Comparison of ENCODE assay signal across 9 cellular contexts in genomic region chr7:1558181-1558811, GRCh38. TPM values are rescaled to one million over a fixed set of nuclear protein-coding genes. Genes with fewer than 3 reads are reported as not detected.
DNase-seq lines count a peak whose midpoint lies in the region; ATAC-seq and TF ChIP-seq lines count a peak whose summit lies in the region.
"Had no signal": no experiment of that assay in that cellular context is flagged by ENCODE, and none has a peak within 500 bp of the region (broad histone marks: within the 10 kb centered on the region; RNA-seq: fewer than 3 reads in every experiment).

No MANE protein-coding gene starts in this region.

- H2BK5ac ChIP-seq in trophoblast cell (ENCODE audit: low read depth, low read length, poor library complexity): peak overlapping the region; percentile 23

- peaks cover 24% of the 10 kb centered on the region for H3K4me1 Mint-ChIP-seq in glutamatergic neuron (ENCODE audit: low read depth, unreplicated experiment)

- ATAC-seq in PC-3 (no peak), HG03469 (IDR thresholded peaks at IDR 0.05; ENCODE audit: unreplicated experiment) (no peak)

- peaks cover 25% of the 10 kb centered on the region for H3K27me3 Mint-ChIP-seq in glutamatergic neuron (ENCODE audit: unreplicated experiment)

- POLR2A ChIA-PET in PC-3 (lab: Charles Lee; ENCODE audit: unreplicated experiment): no interaction called here
- POLR2A ChIA-PET in GM10248 (lab: Yijun Ruan, JAX): no interaction called here

- H2BK120ac ChIP-seq in trophoblast cell (ENCODE audit: insufficient read depth, low read length, poor library complexity): peak overlapping the region; percentile 82

- in situ Hi-C loops in transverse colon (cut with MboI; ENCODE audit: low pct_ligation_motif_present in 1 of 4, low pct_unique_long_range_greater_than_20kb in 1 of 4, low sequenced_read_pairs in 3 of 4): no loop called here

- H3K27ac Mint-ChIP-seq in glutamatergic neuron (ENCODE audit: unreplicated experiment): peak overlapping the region; percentile 5
- H3K27ac Mint-ChIP-seq: activated naive CD4-positive, alpha-beta T cell treated with anti-CD3 and anti-CD28 coated beads for 36 hours had no signal

- H3K4me1 ChIP-seq in PC-3 (ENCODE audit: insufficient read depth, low read length) (peaks cover 48% of the 10 kb centered on the region), trophoblast cell (ENCODE audit: control insufficient read depth in 1 of 2, insufficient read depth in 2 of 2, low read length in 2 of 2) (peaks cover 43 to 48% of the 10 kb centered on the region in 2 experiments), transverse colon (peaks cover 0 to 49% (median 30%) of the 10 kb centered on the region in 4 donors)

- peak overlapping the region; percentile 75 for H2AK5ac ChIP-seq in trophoblast cell (ENCODE audit: low read length)

- H3K4me2 ChIP-seq in PC-3 (ENCODE audit: low read length) (peak overlapping the region; percentile 54; the same call in 1 of the 2 replicates), trophoblast cell (ENCODE audit: low read length) (no peak overlapping the region)

- H3K27me3 ChIP-seq in PC-3 (ENCODE audit: low read length) (no peaks in the 10 kb centered on the region), trophoblast cell (ENCODE audit: insufficient read depth, low read length) (no peaks in the 10 kb centered on the region), transverse colon (no peaks in the 10 kb centered on the region)

- peak overlapping the region; percentile 1 for H3K18ac ChIP-seq in trophoblast cell (ENCODE audit: low read length)

- H2AFZ ChIP-seq in PC-3 (ENCODE audit: low read length): peak overlapping the region; percentile 16; the same call in 1 of the 2 replicates
- no peak overlapping the region for H2AFZ ChIP-seq in trophoblast cell (ENCODE audit: insufficient read depth, low read length, poor library complexity)

- peak overlapping the region; percentile 5 for H3K4ac ChIP-seq in trophoblast cell (ENCODE audit: low read depth, low read length)

- no TSS peak for BruUV-seq in PC-3 (replicated peaks; lab: Mats Ljungman, UMichigan)

- H3K9ac ChIP-seq in PC-3 (ENCODE audit: low read length) (peak overlapping the region; percentile 52), trophoblast cell (ENCODE audit: low read length) (no peak overlapping the region)

- H2BK12ac ChIP-seq in trophoblast cell (ENCODE audit: low read length): peak overlapping the region; percentile 26

- no peaks in the 10 kb centered on the region for H3K9me2 ChIP-seq in PC-3 (replicated peaks; ENCODE audit: low read length)

- H3K9me3 ChIP-seq in PC-3 (ENCODE audit: low read length) (no peaks in the 10 kb centered on the region), trophoblast cell (ENCODE audit: insufficient read depth, low read depth, low read length) (no peaks in the 10 kb centered on the region), transverse colon (no peaks in the 10 kb centered on the region)

- no peaks in the 10 kb centered on the region for H3K36me3 ChIP-seq in PC-3 (ENCODE audit: low read depth, low read length)
- H3K36me3 ChIP-seq in trophoblast cell (ENCODE audit: control insufficient read depth in 1 of 2, insufficient read depth in 2 of 2, low read length in 2 of 2): peaks cover 0 to 3% of the 10 kb centered on the region in 2 experiments
- H3K36me3 ChIP-seq in transverse colon: no peaks in the 10 kb centered on the region

- no peaks in the 10 kb centered on the region for H3F3A ChIP-seq in PC-3 (ENCODE audit: low read length, unreplicated experiment)

- peak overlapping the region; percentile 54 for H4K8ac ChIP-seq in trophoblast cell (ENCODE audit: low read depth, low read length)

- H3K27ac ChIP-seq in PC-3 (ENCODE audit: low read length): peak overlapping the region; percentile 77
- H3K27ac ChIP-seq in trophoblast cell (ENCODE audit: low read depth, low read length): peak overlapping the region; percentile 62
- H3K27ac ChIP-seq in transverse colon: no peak overlapping the region

- CTCF ChIA-PET in PC-3 (lab: Charles Lee) (no interaction called here), GM10248 (lab: Yijun Ruan, JAX) (interaction anchor here (1.6 kb wide), 2 partner anchors 9 to 11 kb away, joined by 3 to 5 read pairs; no protein-coding TSS in a partner anchor)

- H3K4me3 ChIP-seq in PC-3 (ENCODE audit: low read length) (no peak overlapping the region), trophoblast cell (ENCODE audit: low read depth, low read length) (no peak overlapping the region), transverse colon (no peak overlapping the region)

- no peak for TF ChIP-seq POLR2A in transverse colon (IDR thresholded peaks at IDR 0.05)

- peaks cover 49% of the 10 kb centered on the region for H3K79me1 ChIP-seq in trophoblast cell (ENCODE audit: low read length)

- DNase-seq in EL (peak; percentile 32), PC-3 (no peak), glutamatergic neuron (peak; percentile 69), trophoblast cell (peak; percentile 67 to 82), NCI-H146 treated with DMSO at 0.1 percent for 48 hours (lab: John Stamatoyannopoulos, UW; ENCODE audit: unreplicated experiment) (no peak), GM10248 (ENCODE audit: extremely low spot score) (no peak), transverse colon (no peak)
- DNase-seq: activated naive CD4-positive, alpha-beta T cell treated with anti-CD3 and anti-CD28 coated beads for 36 hours had no signal

- no peak overlapping the region for H3K23ac ChIP-seq in trophoblast cell (ENCODE audit: low read length)

- H3K14ac ChIP-seq in trophoblast cell (ENCODE audit: low read length): peak overlapping the region; percentile 20

- no peak overlapping the region for H4K12ac ChIP-seq in trophoblast cell (ENCODE audit: low read depth, low read length)

- TF ChIP-seq CTCF in PC-3 (conservative IDR thresholded peaks at IDR 0.05; ENCODE audit: low read depth, low read length) (peak; percentile 47; the same call in 1 of the 2 replicates), glutamatergic neuron (IDR thresholded peaks at IDR 0.05; ENCODE audit: partially characterized antibody, unreplicated experiment) (no peak), GM10248 (IDR thresholded peaks at IDR 0.05; ENCODE audit: control extremely low read depth, extremely low read depth, low read depth, missing control alignments) (no peak), transverse colon (IDR thresholded peaks at IDR 0.05) (no peak)

- H3K4me3 Mint-ChIP-seq in glutamatergic neuron (ENCODE audit: unreplicated experiment): no peak overlapping the region
- H3K4me3 Mint-ChIP-seq: activated naive CD4-positive, alpha-beta T cell treated with anti-CD3 and anti-CD28 coated beads for 36 hours had no signal

- H3K79me2 ChIP-seq in PC-3 (ENCODE audit: low read length) (peaks cover 20% of the 10 kb centered on the region), trophoblast cell (ENCODE audit: control insufficient read depth, insufficient read depth, low read length, poor library complexity) (peaks cover 18% of the 10 kb centered on the region)

- no peak for TF ChIP-seq EP300 in transverse colon (IDR thresholded peaks at IDR 0.05; ENCODE audit: low read depth)

- intact Hi-C loops in PC-3 (cut with micrococcal nuclease) (no loop called here), transverse colon (cut with DNase I; ENCODE audit: low total_unique reads) (no loop called here)

- WGBS in trophoblast cell (ENCODE audit: extremely low coverage, insufficient coverage, insufficient read length): no CpG with 5 or more reads among the region's 24 CpGs
- WGBS in transverse colon (ENCODE audit: low coverage in 1 of 2), 2 donors: 70% methylated on average over 16 of the region's 24 CpGs; no CpG with 5 or more reads in 1 of the 2 donors

- H3K9me3 Mint-ChIP-seq in glutamatergic neuron (ENCODE audit: unreplicated experiment): peaks cover 19% of the 10 kb centered on the region
- H3K9me3 Mint-ChIP-seq: activated naive CD4-positive, alpha-beta T cell treated with anti-CD3 and anti-CD28 coated beads for 36 hours had no signal

- H4K20me1 ChIP-seq in PC-3 (ENCODE audit: low read length): no peaks in the 10 kb centered on the region

- H4K91ac ChIP-seq in trophoblast cell (ENCODE audit: low read depth, low read length): peak overlapping the region; percentile 92

- no peaks in the 10 kb centered on the region for H3K36me3 Mint-ChIP-seq in glutamatergic neuron (ENCODE audit: unreplicated experiment)

RNA-seq across cellular contexts. Expression of gene TMEM184A, which starts 2.3 kb away (rescaled TPM):
- total RNA-seq in PC-3 (2014; rRNA removed) (23.1 and 31.3 TPM in 2 replicates), glutamatergic neuron (ENCODE audit: unreplicated experiment) (20.7 TPM), transverse colon (100 to 1,000 TPM in 2 of 4 donors, 10 to 100 TPM in 2; 49.9 to 151 (median 94.1) TPM)
- 10.0 and 10.7 TPM in 2 replicates for polyA plus RNA-seq in trophoblast cell (2013)

RNA-seq across cellular contexts. Expression of gene PSMG3, which starts 11.5 kb away (rescaled TPM):
- total RNA-seq in PC-3 (2014; rRNA removed): 133 and 171 TPM in 2 replicates
- 56.6 TPM for total RNA-seq in glutamatergic neuron (ENCODE audit: unreplicated experiment)
- 11.7 and 12.0 TPM in 2 replicates for polyA plus RNA-seq in trophoblast cell (2013)
- 10 to 100 TPM in 3 of 4 donors, 1 to 10 TPM in 1; 7.1 to 41.9 (median 27.6) TPM for total RNA-seq in transverse colon

RNA-seq across cellular contexts. Expression of gene MAFK, which starts 27.8 kb away (rescaled TPM):
- total RNA-seq in PC-3 (2014; rRNA removed) (61.6 and 83.3 TPM in 2 replicates), glutamatergic neuron (ENCODE audit: unreplicated experiment) (10.5 TPM), transverse colon (100 to 1,000 TPM in 1 of 4 donors, 10 to 100 TPM in 3; 22.9 to 103 (median 44.0) TPM)
- polyA plus RNA-seq in trophoblast cell (2013): 55.4 and 60.1 TPM in 2 replicates

RNA-seq across cellular contexts. Expression of gene INTS1, which starts 54.1 kb away (rescaled TPM):
- total RNA-seq in PC-3 (2014; rRNA removed): 62.9 and 92.6 TPM in 2 replicates
- total RNA-seq in glutamatergic neuron (ENCODE audit: unreplicated experiment): 108 TPM
- polyA plus RNA-seq in trophoblast cell (2013): 35.4 and 39.0 TPM in 2 replicates
- 100 to 1,000 TPM in 1 of 4 donors, 10 to 100 TPM in 3; 50.3 to 134 (median 71.4) TPM for total RNA-seq in transverse colon

Comparison
In these comparisons a context has a peak if more than half of its experiments do, and no peak if none do; other contexts are left out.
1. DNase-seq: peak in EL (single experiment), glutamatergic neuron (single experiment) and trophoblast cell (2 of 2); none in PC-3 (single experiment), NCI-H146 treated with DMSO at 0.1 percent for 48 hours (single experiment), GM10248 (single experiment) and transverse colon (single experiment).
2. H3K27ac ChIP-seq: peak in PC-3 (single experiment) and trophoblast cell (single experiment); none in transverse colon (0 of 4).